In genomic region chr3:69059688-69060087, GRCh38 we compare ENCODE assay signal across 1 cellular context.
TF ChIP-seq lines count a peak whose summit lies in the region.

No MANE protein-coding gene starts in this region.

TF ChIP-seq in HepG2, 621 proteins besides CTCF, POLR2A, EP300 and RAD21:
- TF ChIP-seq ZNF780A (CRISPR knock-in tag; IDR thresholded peaks at IDR 0.05) (no peak), RARG (CRISPR knock-in tag; IDR thresholded peaks at IDR 0.05; ENCODE audit: low read depth) (no peak), CHCHD3 (CRISPR knock-in tag; IDR thresholded peaks at IDR 0.05) (no peak), MAFF (IDR thresholded peaks at IDR 0.05; ENCODE audit: low read depth, low read length) (no peak), ZBTB7B (CRISPR knock-in tag; IDR thresholded peaks at IDR 0.05) (no peak), RORA (CRISPR knock-in tag; IDR thresholded peaks at IDR 0.05) (no peak), ZBTB3 (CRISPR knock-in tag; IDR thresholded peaks at IDR 0.05; ENCODE audit: borderline replicate concordance, low read depth) (no peak), SMC3 (IDR thresholded peaks at IDR 0.05; ENCODE audit: low read length) (no peak), CENPX (CRISPR knock-in tag; IDR thresholded peaks at IDR 0.05) (no peak), YY1 (IDR thresholded peaks at IDR 0.05; ENCODE audit: insufficient read depth, insufficient replicate concordance, low read depth, low read length) (no peak), ZNF670 (CRISPR knock-in tag; IDR thresholded peaks at IDR 0.05; ENCODE audit: borderline replicate concordance) (no peak)
- TF ChIP-seq, protein P1, sequence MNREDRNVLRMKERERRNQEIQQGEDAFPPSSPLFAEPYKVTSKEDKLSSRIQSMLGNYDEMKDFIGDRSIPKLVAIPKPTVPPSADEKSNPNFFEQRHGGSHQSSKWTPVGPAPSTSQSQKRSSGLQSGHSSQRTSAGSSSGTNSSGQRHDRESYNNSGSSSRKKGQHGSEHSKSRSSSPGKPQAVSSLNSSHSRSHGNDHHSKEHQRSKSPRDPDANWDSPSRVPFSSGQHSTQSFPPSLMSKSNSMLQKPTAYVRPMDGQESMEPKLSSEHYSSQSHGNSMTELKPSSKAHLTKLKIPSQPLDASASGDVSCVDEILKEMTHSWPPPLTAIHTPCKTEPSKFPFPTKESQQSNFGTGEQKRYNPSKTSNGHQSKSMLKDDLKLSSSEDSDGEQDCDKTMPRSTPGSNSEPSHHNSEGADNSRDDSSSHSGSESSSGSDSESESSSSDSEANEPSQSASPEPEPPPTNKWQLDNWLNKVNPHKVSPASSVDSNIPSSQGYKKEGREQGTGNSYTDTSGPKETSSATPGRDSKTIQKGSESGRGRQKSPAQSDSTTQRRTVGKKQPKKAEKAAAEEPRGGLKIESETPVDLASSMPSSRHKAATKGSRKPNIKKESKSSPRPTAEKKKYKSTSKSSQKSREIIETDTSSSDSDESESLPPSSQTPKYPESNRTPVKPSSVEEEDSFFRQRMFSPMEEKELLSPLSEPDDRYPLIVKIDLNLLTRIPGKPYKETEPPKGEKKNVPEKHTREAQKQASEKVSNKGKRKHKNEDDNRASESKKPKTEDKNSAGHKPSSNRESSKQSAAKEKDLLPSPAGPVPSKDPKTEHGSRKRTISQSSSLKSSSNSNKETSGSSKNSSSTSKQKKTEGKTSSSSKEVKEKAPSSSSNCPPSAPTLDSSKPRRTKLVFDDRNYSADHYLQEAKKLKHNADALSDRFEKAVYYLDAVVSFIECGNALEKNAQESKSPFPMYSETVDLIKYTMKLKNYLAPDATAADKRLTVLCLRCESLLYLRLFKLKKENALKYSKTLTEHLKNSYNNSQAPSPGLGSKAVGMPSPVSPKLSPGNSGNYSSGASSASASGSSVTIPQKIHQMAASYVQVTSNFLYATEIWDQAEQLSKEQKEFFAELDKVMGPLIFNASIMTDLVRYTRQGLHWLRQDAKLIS (CRISPR knock-in tag; IDR thresholded peaks at IDR 0.05) = no peak
